ENCODE assay signal across 8 cellular contexts in the genomic region with DNA sequence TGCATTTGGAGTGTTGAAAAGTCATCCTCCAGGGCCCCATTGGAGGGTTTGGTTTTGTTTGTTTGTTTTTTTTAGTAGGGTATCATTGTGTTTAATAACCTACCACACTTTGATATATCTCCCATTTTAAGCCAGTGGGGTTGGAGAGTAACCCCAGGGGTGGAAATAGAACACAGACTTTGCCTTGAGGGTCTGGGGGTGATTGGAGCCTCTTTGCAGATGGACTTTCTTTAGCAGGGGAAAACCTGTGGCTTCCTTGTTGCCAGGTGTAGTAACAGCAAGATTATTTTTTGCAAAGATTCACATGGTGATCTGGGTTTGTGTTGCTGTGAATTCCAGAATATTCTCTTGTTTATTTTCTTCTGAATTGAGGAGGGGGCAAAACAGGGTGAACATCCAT. TPM values are rescaled to one million over a fixed set of nuclear protein-coding genes. Genes with fewer than 3 reads are reported as not detected.
DNase-seq lines count a peak whose midpoint lies in the region; ATAC-seq, FAIRE-seq and TF ChIP-seq lines count a peak whose summit lies in the region.

No MANE protein-coding gene starts in this region.

- peak overlapping the region in 3 of 4 experiments; percentile 52 to 81 (median 72); a peak in 6 of 7 replicates for H3K9ac ChIP-seq in H1 (replicated peaks in 1 of 4; ENCODE audit: extremely low read depth in 1 of 4, low read depth in 3 of 4, low read length in 3 of 4)

- no peak overlapping the region for H3K4ac ChIP-seq in H1 (replicated peaks; ENCODE audit: insufficient read length, low read depth, low read length)

- H3K9me3 ChIP-seq in H1 (ENCODE audit: insufficient read depth in 2 of 2, low read depth in 1 of 2, low read length in 1 of 2) (no peaks in the 10 kb centered on the region), neuron (ENCODE audit: low read length) (no peaks in the 10 kb centered on the region)

- peaks cover 14% of the 10 kb centered on the region for H3K23me2 ChIP-seq in H1 (ENCODE audit: low read depth, low read length)

- H2BK12ac ChIP-seq in H1 (ENCODE audit: low read depth, low read length): no peak overlapping the region

- peaks cover 0 to 2% (median 0%) of the 10 kb centered on the region in 7 donors for H3K9me3 Mint-ChIP-seq in CD14-positive monocyte

- TF ChIP-seq RAD21 in H1 (IDR thresholded peaks at IDR 0.05 in 1 of 2, conservative IDR thresholded peaks at IDR 0.05 in 1 of 2; ENCODE audit: low read depth in 2 of 2, low read length in 2 of 2): no peak

- peak overlapping the region in 5 of 7 donors; percentile 33 to 88 (median 58) for H3K27ac Mint-ChIP-seq in CD14-positive monocyte

- peaks cover 4 to 22% of the 10 kb centered on the region in 2 experiments for H4K20me1 ChIP-seq in H1 (replicated peaks in 1 of 2; ENCODE audit: control insufficient read depth in 1 of 2, insufficient read depth in 2 of 2, low read length in 2 of 2)

- DNase-seq in CD14-positive monocyte (ENCODE audit: low spot score) (no peak), NCI-H69 (lab: John Stamatoyannopoulos, UW) (peak; percentile 41), H1 (ENCODE audit: low read depth in 1 of 2, low spot score in 2 of 2) (no peak), AG20443 (ENCODE audit: low spot score) (no peak)

- H3K4me3 ChIP-seq in H1 (ENCODE audit: extremely low read depth in 1 of 4, insufficient read depth in 2 of 4, low read depth in 3 of 4, low read length in 4 of 4) (peak overlapping the region; percentile 58 to 89 (median 78); a peak in 7 of 8 replicates), neuron (ENCODE audit: low read length) (peak overlapping the region; percentile 72)

- no peak overlapping the region for H2AFZ ChIP-seq in H1 (ENCODE audit: low read length)
- peak overlapping the region; percentile 94 for H2AFZ ChIP-seq in neuron (ENCODE audit: low read depth, low read length)

- peaks cover 0 to 3% of the 10 kb centered on the region in 2 donors for H3K36me3 Mint-ChIP-seq in CD14-positive monocyte

- POLR2A ChIA-PET in H1 (lab: Charles Lee; ENCODE audit: partially characterized antibody): interaction anchor here (1.0 to 1.6 kb wide), 4 partner anchors 8 to 129 kb away, joined by 3 to 12 read pairs (median 7); a partner anchor contains a TSS

- H3K27ac ChIP-seq in H1 (ENCODE audit: low read depth, low read length): no peak overlapping the region

- H2AK5ac ChIP-seq in H1 (ENCODE audit: low read depth, low read length): no peak overlapping the region

- TF ChIP-seq CTCF in CD14-positive monocyte (IDR thresholded peaks at IDR 0.05) (no peak), H1 (IDR thresholded peaks at IDR 0.05; ENCODE audit: control extremely low read depth in 1 of 3, insufficient read depth in 1 of 3, low read depth in 1 of 3, low read length in 3 of 3) (no peak)

- no peak overlapping the region for H2BK15ac ChIP-seq in H1 (ENCODE audit: low read length)

- CTCF ChIA-PET in H1 (lab: Charles Lee; ENCODE audit: partially characterized antibody): interaction anchor here (0.6 to 2.9 kb wide), 4 partner anchors 9 to 180 kb away, joined by 3 to 10 read pairs (median 3); no protein-coding TSS in a partner anchor

- no peak overlapping the region for H3K14ac ChIP-seq in H1 (ENCODE audit: insufficient read length)

- H3K36me3 ChIP-seq in H1 (ENCODE audit: control insufficient read depth in 2 of 4, insufficient read depth in 4 of 4, low read length in 3 of 4) (no peaks in the 10 kb centered on the region), neuron (ENCODE audit: insufficient read depth, low read length) (no peaks in the 10 kb centered on the region)

- H2BK5ac ChIP-seq in H1 (ENCODE audit: low read depth, low read length): no peak overlapping the region

- peak overlapping the region; percentile 72 for H3K18ac ChIP-seq in H1 (ENCODE audit: extremely low read depth, low read length)

- peaks cover 48 to 68% of the 10 kb centered on the region in 2 experiments for H3K79me2 ChIP-seq in H1 (ENCODE audit: control insufficient read depth in 1 of 2, insufficient read depth in 2 of 2, low read length in 2 of 2)

- intact Hi-C loops in CD14-positive monocyte (cut with micrococcal nuclease): loop anchor here in 1 of 2 donors (5.0 kb wide), 1 partner anchor 64 kb away; a partner anchor contains a TSS

- peaks cover 57% of the 10 kb centered on the region for H3K4me1 Mint-ChIP-seq in CD14-positive monocyte

- peaks cover 0 to 7% (median 1%) of the 10 kb centered on the region in 4 experiments; a peak in 2 of 7 replicates for H3K4me1 ChIP-seq in H1 (replicated peaks in 1 of 4; ENCODE audit: control insufficient read depth in 3 of 4, insufficient read depth in 4 of 4, low read length in 3 of 4)
- H3K4me1 ChIP-seq in neuron (ENCODE audit: insufficient read depth, low read length): peaks cover 16% of the 10 kb centered on the region

- no peak overlapping the region for H3K56ac ChIP-seq in H1 (replicated peaks; ENCODE audit: insufficient read length, low read depth, low read length)

- H3K4me3 Mint-ChIP-seq in CD14-positive monocyte: peak overlapping the region; percentile 89 to 98

- H3K79me1 ChIP-seq in H1 (ENCODE audit: low read depth, low read length): peaks cover 15% of the 10 kb centered on the region

- no peak overlapping the region for H4K5ac ChIP-seq in H1 (ENCODE audit: insufficient read length, low read depth, low read length)

- no peak for FAIRE-seq in H1 (lab: Jason Lieb, UNC)

- H2BK20ac ChIP-seq in H1 (ENCODE audit: low read length): no peak overlapping the region

- H3K4me2 ChIP-seq in H1 (ENCODE audit: insufficient read depth in 1 of 2, low read depth in 2 of 2, low read length in 2 of 2): peak overlapping the region; percentile 88 to 96

- no peak for TF ChIP-seq EP300 in H1 (IDR thresholded peaks at IDR 0.05; ENCODE audit: borderline replicate concordance in 1 of 2, low read depth in 2 of 2, low read length in 2 of 2)

- H3K27me3 ChIP-seq in H1 (replicated peaks in 1 of 4; ENCODE audit: control insufficient read depth in 3 of 4, extremely low read depth in 1 of 4, insufficient read depth in 3 of 4, low read length in 3 of 4) (no peaks in the 10 kb centered on the region), neuron (ENCODE audit: insufficient read depth, low read length) (peaks cover 2% of the 10 kb centered on the region)

- H3K27me3 Mint-ChIP-seq in CD14-positive monocyte (ENCODE audit: low read depth in 3 of 3): peaks cover 0 to 6% (median 2%) of the 10 kb centered on the region in 3 donors

- H4K8ac ChIP-seq in H1 (ENCODE audit: extremely low read depth, insufficient read depth, low read length): no peak overlapping the region

- no peak overlapping the region for H2BK120ac ChIP-seq in H1 (replicated peaks; ENCODE audit: low read depth, low read length)

- ATAC-seq in GM21737 (IDR thresholded peaks at IDR 0.05; ENCODE audit: unreplicated experiment) (no peak), HG02763 (IDR thresholded peaks at IDR 0.05; ENCODE audit: unreplicated experiment) (no peak), GM18861 (IDR thresholded peaks at IDR 0.05; ENCODE audit: unreplicated experiment) (no peak)

- TF ChIP-seq POLR2A in H1 (IDR thresholded peaks at IDR 0.05; ENCODE audit: control extremely low read depth in 1 of 2, low read depth in 2 of 2, low read length in 2 of 2): no peak

- H4K91ac ChIP-seq in H1 (replicated peaks; ENCODE audit: insufficient read length, low read length): no peak overlapping the region

- no peak overlapping the region for H3K23ac ChIP-seq in H1 (ENCODE audit: insufficient read length)

TF ChIP-seq in H1, 55 proteins besides CTCF, POLR2A, EP300 and RAD21 (continues in another document):
- no peak for TF ChIP-seq SIX5 (IDR thresholded peaks at IDR 0.05; ENCODE audit: low read depth, low read length)
- TF ChIP-seq SUZ12 (IDR thresholded peaks at IDR 0.05; ENCODE audit: low read length): no peak
- TF ChIP-seq CTBP2 (IDR thresholded peaks at IDR 0.05; ENCODE audit: borderline replicate concordance, insufficient read depth, insufficient read length, low read length): no peak
- no peak for TF ChIP-seq HDAC2 (IDR thresholded peaks at IDR 0.05; ENCODE audit: borderline replicate concordance in 1 of 2, low read depth in 2 of 2, low read length in 2 of 2)

RNA-seq across cellular contexts. Expression of a gene that starts 1.5 kb away (rescaled TPM):
- polyA plus RNA-seq in CD14-positive monocyte (1 to 10 TPM; 1.4 to 3.0 TPM), H1 (2011; rRNA removed) (42.6 and 73.9 TPM in 2 replicates)
- total RNA-seq in H1 (2021; fragmentation: NEBNext Ultra II Directional; extraction: Animal tissue kit (Norgen Biotek cat#: 25700)): 65.7 and 66.8 TPM in 2 replicates
- polyA plus RNA-seq in H1 (2011; cell fraction: cytosol; rRNA removed): 25.1 TPM
- 102 TPM for polyA plus RNA-seq in H1 (2011; cell fraction: nucleus; rRNA removed)
- polyA plus RNA-seq in H1 (2012, experiment 1 of 2): 54.4 to 58.9 TPM (median 57.1 TPM) in 4 replicates
- 24.2 TPM for polyA plus RNA-seq in H1 (2012, experiment 2 of 2)
- polyA plus RNA-seq in H1 (2013, experiment 1 of 2): 67.0 TPM
- 55.1 TPM for polyA plus RNA-seq in H1 (2013, experiment 2 of 2)
- polyA minus RNA-seq in H1 (2011; rRNA and poly(A)+ RNA removed): 121 and 123 TPM in 2 replicates
- polyA minus RNA-seq in H1 (2011; cell fraction: cytosol; rRNA and poly(A)+ RNA removed): 62.4 TPM
- polyA minus RNA-seq in H1 (2011; cell fraction: nucleus; rRNA and poly(A)+ RNA removed): 75.8 TPM

Comparison
In these comparisons a context has a peak if more than half of its experiments do, and no peak if none do; other contexts are left out.
1. RNA of a gene that starts 1.5 kb away (polyA plus RNA-seq): 24.2 to 102 TPM in H1; 1.4 to 3.0 TPM in CD14-positive monocyte; every median in the first group is over 4 times any median in the second.